In genomic region chr2:76154981-76155380, GRCh38 we compare ENCODE assay signal across 34 cellular contexts.
"Had no signal": no experiment of that assay in that cellular context is flagged by ENCODE, and none has a peak within 500 bp of the region (broad histone marks: within the 10 kb centered on the region; RNA-seq: fewer than 3 reads in every experiment).

No MANE protein-coding gene starts in this region.

- H3K27me3 ChIP-seq: adrenal gland, body of pancreas, brain microvascular endothelial cell, breast epithelium had no signal

- H3K4me3 ChIP-seq: adrenal gland, body of pancreas, breast epithelium had no signal

- H3K36me3 Mint-ChIP-seq: activated CD4-positive, alpha-beta memory T cell treated with anti-CD3 and anti-CD28 coated beads for 36 hours; activated naive CD4-positive, alpha-beta T cell treated with anti-CD3 and anti-CD28 coated beads, Interleukin-2, amount 50 U/mL, for 72 hours; activated naive CD8-positive, alpha-beta T cell treated with anti-CD3 and anti-CD28 coated beads for 36 hours had no signal

- H3K9me3 Mint-ChIP-seq: activated B cell treated with CpG ODN at 0.5 μM for 24 hours; activated CD4-positive, alpha-beta T cell treated with anti-CD3 and anti-CD28 coated beads, Interleukin-2, amount 10 ng/mL, durations not matched to agents 24 days and 14 days; activated naive CD4-positive, alpha-beta T cell treated with anti-CD3 and anti-CD28 coated beads for 36 hours; activated naive CD4-positive, alpha-beta T cell treated with anti-CD3 and anti-CD28 coated beads, Interleukin-2, amount 50 U/mL, for 72 hours; activated T-cell treated with anti-CD3 and anti-CD28 coated beads, Interleukin-2, amount 50 U/mL, for 4 hours; activated T-helper 1 cell treated with anti-CD3 and anti-CD28 coated beads, Interleukin-12 subunit alpha, Interleukin-12 subunit beta, Interleukin-2, Interleukin-4 antibody, amounts not matched to agents 30 ng/mL and 10 ng/mL and 1 ng/mL, durations not matched to agents 14 hours and 24 hours and 36 hours; T-helper 1 cell treated with Interleukin-12 subunit alpha and Interleukin-12 subunit beta and Interleukin-4 antibody, amounts not matched to agents 30 μg/mL and 1 μg/mL, for 36 hours; T-helper 2 cell treated with Interferon-gamma antibody and Interleukin-4, amounts not matched to agents 5 μg/mL and 100 μg/mL, for 36 hours had no signal

- H3K4me3 Mint-ChIP-seq: activated B cell treated with CpG ODN at 0.5 μM for 24 hours; activated CD4-positive, alpha-beta memory T cell treated with anti-CD3 and anti-CD28 coated beads for 36 hours; activated CD4-positive, alpha-beta T cell treated with anti-CD3 and anti-CD28 coated beads, Interleukin-2, amount 10 ng/mL, durations not matched to agents 24 days and 14 days; activated CD8-positive, alpha-beta T cell treated with anti-CD3 and anti-CD28 coated beads for 36 hours; activated naive CD4-positive, alpha-beta T cell treated with anti-CD3 and anti-CD28 coated beads for 36 hours; activated naive CD8-positive, alpha-beta T cell treated with anti-CD3 and anti-CD28 coated beads for 36 hours; activated T-cell treated with anti-CD3 and anti-CD28 coated beads, Interleukin-2, amount 50 U/mL, for 4 hours; activated T-cell treated with anti-CD3 and anti-CD28 coated beads, Interleukin-2, amount 50 U/mL, for 72 hours; activated T-helper 1 cell treated with anti-CD3 and anti-CD28 coated beads, Interleukin-12 subunit alpha, Interleukin-12 subunit beta, Interleukin-2, Interleukin-4 antibody, amounts not matched to agents 30 ng/mL and 10 ng/mL and 1 ng/mL, durations not matched to agents 14 hours and 24 hours and 36 hours; activated T-helper 17 cell treated with anti-CD3 and anti-CD28 coated beads, Interleukin-2, amount 50 U/mL, for 72 hours; T-helper 1 cell treated with Interleukin-12 subunit alpha and Interleukin-12 subunit beta and Interleukin-4 antibody, amounts not matched to agents 30 μg/mL and 1 μg/mL, for 36 hours; T-helper 2 cell treated with Interferon-gamma antibody and Interleukin-4, amounts not matched to agents 5 μg/mL and 100 μg/mL, for 36 hours had no signal

- DNase-seq: activated B cell treated with CpG ODN at 0.5 μM for 24 hours; activated CD4-positive, alpha-beta memory T cell treated with anti-CD3 and anti-CD28 coated beads for 36 hours; activated CD4-positive, alpha-beta T cell treated with anti-CD3 and anti-CD28 coated beads for 4 hours; activated CD4-positive, alpha-beta T cell treated with anti-CD3 and anti-CD28 coated beads, Interleukin-2, amount 10 ng/mL, durations not matched to agents 24 days and 14 days; activated CD4-positive, alpha-beta T cell treated with anti-CD3 and anti-CD28 coated beads, Interleukin-2, amount 50 U/mL, for 1 hour; activated CD4-positive, alpha-beta T cell treated with anti-CD3 and anti-CD28 coated beads, Interleukin-2, amount 50 U/mL, for 4 hours; activated CD4-positive, CD25-positive, alpha-beta regulatory T cell treated with anti-CD3 and anti-CD28 coated beads, Interleukin-2, amount 50 U/mL, for 72 hours; activated CD8-positive, alpha-beta memory T cell treated with anti-CD3 and anti-CD28 coated beads, Interleukin-2, amount 50 U/mL, for 4 hours; activated CD8-positive, alpha-beta T cell treated with anti-CD3 and anti-CD28 coated beads for 36 hours; activated effector memory CD4-positive, alpha-beta T cell treated with anti-CD3 and anti-CD28 coated beads, Interleukin-2, amount 50 U/mL, for 16 hours; activated gamma-delta T cell treated with Interleukin-2 at 50 U/mL for 16 hours; activated naive CD4-positive, alpha-beta T cell; activated naive CD4-positive, alpha-beta T cell treated with anti-CD3 and anti-CD28 coated beads for 36 hours; activated naive CD4-positive, alpha-beta T cell treated with anti-CD3 and anti-CD28 coated beads, Interleukin-2, amount 50 U/mL, for 16 hours; activated naive CD8-positive, alpha-beta T cell treated with anti-CD3 and anti-CD28 coated beads for 36 hours; activated T-cell treated with anti-CD3 and anti-CD28 coated beads for 4 hours; activated T-cell treated with anti-CD3 and anti-CD28 coated beads, Interleukin-2, amount 50 U/mL, for 1 hour; activated T-cell treated with anti-CD3 and anti-CD28 coated beads, Interleukin-2, amount 50 U/mL, for 4 hours; activated T-cell treated with anti-CD3 and anti-CD28 coated beads, Interleukin-2, amount 50 U/mL, for 72 hours; adrenal gland; amniotic stem cell; aorta; body of pancreas; brain microvascular endothelial cell; central memory CD4-positive, alpha-beta T cell; T-helper 2 cell; T-helper 9 cell had no signal

- H3K4me1 ChIP-seq: adrenal gland, body of pancreas, breast epithelium had no signal

- H3K27ac ChIP-seq: adrenal gland, body of pancreas, brain microvascular endothelial cell, breast epithelium, VCaP had no signal

- ATAC-seq: activated CD8-positive, alpha-beta T cell treated with anti-CD3 and anti-CD28 coated beads for 36 hours; activated naive CD4-positive, alpha-beta T cell treated with anti-CD3 and anti-CD28 coated beads, Interleukin-2, amount 50 U/mL, for 72 hours; activated T-cell treated with anti-CD3 and anti-CD28 coated beads, Interleukin-2, amount 50 U/mL, for 4 hours; activated T-cell treated with anti-CD3 and anti-CD28 coated beads, Interleukin-2, amount 50 U/mL, for 72 hours; activated T-helper 17 cell treated with anti-CD3 and anti-CD28 coated beads, Interleukin-2, amount 50 U/mL, for 72 hours; body of pancreas had no signal

- H3K27ac Mint-ChIP-seq: activated B cell treated with CpG ODN at 0.5 μM for 24 hours; activated CD4-positive, alpha-beta memory T cell treated with anti-CD3 and anti-CD28 coated beads for 36 hours; activated CD4-positive, alpha-beta T cell treated with anti-CD3 and anti-CD28 coated beads, Interleukin-2, amount 10 ng/mL, durations not matched to agents 24 days and 14 days; activated CD8-positive, alpha-beta T cell treated with anti-CD3 and anti-CD28 coated beads for 36 hours; activated naive CD4-positive, alpha-beta T cell treated with anti-CD3 and anti-CD28 coated beads for 36 hours; activated naive CD4-positive, alpha-beta T cell treated with anti-CD3 and anti-CD28 coated beads, Interleukin-2, amount 50 U/mL, for 72 hours; activated naive CD8-positive, alpha-beta T cell treated with anti-CD3 and anti-CD28 coated beads for 36 hours; activated T-cell treated with anti-CD3 and anti-CD28 coated beads, Interleukin-2, amount 50 U/mL, for 72 hours; activated T-helper 1 cell treated with anti-CD3 and anti-CD28 coated beads, Interleukin-12 subunit alpha, Interleukin-12 subunit beta, Interleukin-2, Interleukin-4 antibody, amounts not matched to agents 30 ng/mL and 10 ng/mL and 1 ng/mL, durations not matched to agents 14 hours and 24 hours and 36 hours; activated T-helper 17 cell treated with anti-CD3 and anti-CD28 coated beads, Interleukin-2, amount 50 U/mL, for 72 hours; T-helper 1 cell treated with Interleukin-12 subunit alpha and Interleukin-12 subunit beta and Interleukin-4 antibody, amounts not matched to agents 30 μg/mL and 1 μg/mL, for 36 hours; T-helper 2 cell treated with Interferon-gamma antibody and Interleukin-4, amounts not matched to agents 5 μg/mL and 100 μg/mL, for 36 hours had no signal

- H3K4me1 Mint-ChIP-seq: activated B cell treated with CpG ODN at 0.5 μM for 24 hours; activated CD4-positive, alpha-beta T cell treated with anti-CD3 and anti-CD28 coated beads, Interleukin-2, amount 10 ng/mL, durations not matched to agents 24 days and 14 days; activated naive CD8-positive, alpha-beta T cell treated with anti-CD3 and anti-CD28 coated beads for 36 hours; activated T-helper 17 cell treated with anti-CD3 and anti-CD28 coated beads, Interleukin-2, amount 50 U/mL, for 72 hours had no signal

- H3K36me3 ChIP-seq: adrenal gland, brain microvascular endothelial cell, breast epithelium had no signal

- H3K27me3 Mint-ChIP-seq: activated B cell treated with CpG ODN at 0.5 μM for 24 hours; activated CD4-positive, alpha-beta memory T cell treated with anti-CD3 and anti-CD28 coated beads for 36 hours; activated CD4-positive, alpha-beta T cell treated with anti-CD3 and anti-CD28 coated beads, Interleukin-2, amount 10 ng/mL, durations not matched to agents 24 days and 14 days; activated CD8-positive, alpha-beta T cell treated with anti-CD3 and anti-CD28 coated beads for 36 hours; activated naive CD8-positive, alpha-beta T cell treated with anti-CD3 and anti-CD28 coated beads for 36 hours; activated T-helper 17 cell treated with anti-CD3 and anti-CD28 coated beads, Interleukin-2, amount 50 U/mL, for 72 hours had no signal
